21 cellular contexts compared by ENCODE assay signal in the genomic region with DNA sequence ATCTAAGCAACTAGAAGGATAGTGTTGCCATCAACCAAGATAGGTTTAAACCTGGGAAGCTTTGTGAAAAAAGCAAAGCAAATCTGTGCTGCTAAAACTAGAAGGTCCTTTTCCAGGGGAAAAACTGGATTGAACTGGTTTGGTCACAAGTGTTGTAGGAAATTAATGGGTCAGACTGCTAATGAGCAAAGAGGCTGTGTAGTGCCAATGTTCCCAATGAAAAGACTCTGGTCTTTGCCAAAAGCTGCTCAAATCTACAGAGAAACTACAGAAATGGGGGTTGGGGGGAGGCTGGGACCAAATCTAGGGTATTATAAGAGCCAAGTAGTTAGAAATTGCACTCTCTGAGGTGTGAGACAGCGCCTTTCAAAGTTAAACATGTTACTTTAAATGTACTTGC.
DNase-seq lines count a peak whose midpoint lies in the region; TF ChIP-seq lines count a peak whose summit lies in the region.
"Had no signal": no experiment of that assay in that cellular context is flagged by ENCODE, and none has a peak within 500 bp of the region (broad histone marks: within the 10 kb centered on the region; RNA-seq: fewer than 3 reads in every experiment).

No MANE protein-coding gene starts in this region.

- H3F3A ChIP-seq in neural progenitor cell (ENCODE audit: low read depth) = no peaks in the 10 kb centered on the region

- 91 to 95% methylated on average over 1 of the region's 1 CpG for WGBS in sigmoid colon, 2 donors

- H3K27ac Mint-ChIP-seq in brain (peak overlapping the region in 4 of 5 experiments; percentile 88 to 98 (median 92)), neural progenitor cell (no peak overlapping the region)
- no peak overlapping the region for H3K27ac Mint-ChIP-seq in activated CD4-positive, alpha-beta memory T cell treated with anti-CD3 and anti-CD28 coated beads for 36 hours
- H3K27ac Mint-ChIP-seq: activated naive CD4-positive, alpha-beta T cell treated with anti-CD3 and anti-CD28 coated beads, Interleukin-2, amount 50 U/mL, for 72 hours had no signal

- no peaks in the 10 kb centered on the region for H3K27me3 ChIP-seq in layer of hippocampus (ENCODE audit: control insufficient read depth, insufficient read depth, low read length)
- H3K27me3 ChIP-seq in sigmoid colon = no peaks in the 10 kb centered on the region
- no peaks in the 10 kb centered on the region for H3K27me3 ChIP-seq in neural progenitor cell
- H3K27me3 ChIP-seq: foreskin keratinocyte had no signal

- DNase-seq in C1 segment of cervical spinal cord (lab: John Stamatoyannopoulos, UW) (peak in 11 of 14 donors; percentile 25 to 90 (median 42)), sigmoid colon (no peak), KG1 (lab: John Stamatoyannopoulos, UW) (no peak), neural progenitor cell (ENCODE audit: low spot score) (no peak)
- no peak for DNase-seq in activated CD4-positive, alpha-beta memory T cell treated with anti-CD3 and anti-CD28 coated beads for 36 hours
- no peak for DNase-seq in activated CD8-positive, alpha-beta memory T cell treated with anti-CD3 and anti-CD28 coated beads for 24 hours
- DNase-seq: ACHN; activated CD4-positive, alpha-beta T cell treated with anti-CD3 and anti-CD28 coated beads, Interleukin-2, amount 50 U/mL, for 1 hour; CD4-positive, alpha-beta memory T cell; DMS79; foreskin keratinocyte; mammary epithelial cell; NCI-H1436 treated with DMSO at 0.1 percent for 48 hours; NCI-H526; PC-3; SK-N-SH; small intestine had no signal

- H3K4me2 ChIP-seq in neural progenitor cell = no peak overlapping the region
- H3K4me2 ChIP-seq: SK-N-SH had no signal

- H3K9me3 ChIP-seq in sigmoid colon (no peaks in the 10 kb centered on the region), neural progenitor cell (ENCODE audit: low read depth) (no peaks in the 10 kb centered on the region)
- H3K9me3 ChIP-seq: SK-N-SH had no signal

- H3K4me1 ChIP-seq in sigmoid colon (peaks cover 0 to 26% (median 22%) of the 10 kb centered on the region in 4 donors), neural progenitor cell (peaks cover 18% of the 10 kb centered on the region)
- H3K4me1 ChIP-seq: foreskin keratinocyte had no signal

- H3K9me3 Mint-ChIP-seq in brain = peaks cover 0 to 3% (median 0%) of the 10 kb centered on the region in 5 experiments
- H3K9me3 Mint-ChIP-seq in activated CD4-positive, alpha-beta memory T cell treated with anti-CD3 and anti-CD28 coated beads for 36 hours = no peaks in the 10 kb centered on the region
- no peaks in the 10 kb centered on the region for H3K9me3 Mint-ChIP-seq in neural progenitor cell
- H3K9me3 Mint-ChIP-seq: activated naive CD4-positive, alpha-beta T cell treated with anti-CD3 and anti-CD28 coated beads, Interleukin-2, amount 50 U/mL, for 72 hours; CD4-positive, alpha-beta memory T cell had no signal

- H3K79me2 ChIP-seq in neural progenitor cell (ENCODE audit: low read depth) = no peaks in the 10 kb centered on the region

- H3K36me3 Mint-ChIP-seq in brain = peaks cover 17% of the 10 kb centered on the region
- H3K36me3 Mint-ChIP-seq in activated CD4-positive, alpha-beta memory T cell treated with anti-CD3 and anti-CD28 coated beads for 36 hours = no peaks in the 10 kb centered on the region
- H3K36me3 Mint-ChIP-seq in neural progenitor cell = peaks cover 2% of the 10 kb centered on the region
- H3K36me3 Mint-ChIP-seq: activated naive CD4-positive, alpha-beta T cell treated with anti-CD3 and anti-CD28 coated beads, Interleukin-2, amount 50 U/mL, for 72 hours; CD4-positive, alpha-beta memory T cell had no signal

- POLR2A ChIA-PET in activated CD4-positive, alpha-beta memory T cell treated with anti-CD3 and anti-CD28 coated beads for 36 hours (lab: Charles Lee) = no interaction called here

- no peak overlapping the region for H2AFZ ChIP-seq in neural progenitor cell (replicated peaks)

- H3K4me3 ChIP-seq in sigmoid colon = no peak overlapping the region
- H3K4me3 ChIP-seq in neural progenitor cell = no peak overlapping the region

- no peak for TF ChIP-seq EP300 in sigmoid colon (IDR thresholded peaks at IDR 0.05)

- no peaks in the 10 kb centered on the region for H3K27me3 Mint-ChIP-seq in brain
- no peaks in the 10 kb centered on the region for H3K27me3 Mint-ChIP-seq in activated CD4-positive, alpha-beta memory T cell treated with anti-CD3 and anti-CD28 coated beads for 36 hours
- H3K27me3 Mint-ChIP-seq in neural progenitor cell (ENCODE audit: insufficient read depth, low read depth) = no peaks in the 10 kb centered on the region
- H3K27me3 Mint-ChIP-seq: CD4-positive, alpha-beta memory T cell had no signal

- H3K4me1 Mint-ChIP-seq in brain (peaks cover 42% of the 10 kb centered on the region), neural progenitor cell (peaks cover 20% of the 10 kb centered on the region)
- no peaks in the 10 kb centered on the region for H3K4me1 Mint-ChIP-seq in activated CD4-positive, alpha-beta memory T cell treated with anti-CD3 and anti-CD28 coated beads for 36 hours (ENCODE audit: low read depth)
- H3K4me1 Mint-ChIP-seq: CD4-positive, alpha-beta memory T cell had no signal

- no peak for TF ChIP-seq CTCF in brain (conservative IDR thresholded peaks at IDR 0.05)
- no peak for TF ChIP-seq CTCF in sigmoid colon (IDR thresholded peaks at IDR 0.05)
- no peak for TF ChIP-seq CTCF in neural progenitor cell (IDR thresholded peaks at IDR 0.05)

- H3K4me3 Mint-ChIP-seq in brain = peak overlapping the region in 3 of 5 experiments; percentile 18 to 43 (median 26)
- H3K4me3 Mint-ChIP-seq in activated CD4-positive, alpha-beta memory T cell treated with anti-CD3 and anti-CD28 coated beads for 36 hours = no peak overlapping the region
- H3K4me3 Mint-ChIP-seq in neural progenitor cell = no peak overlapping the region
- H3K4me3 Mint-ChIP-seq: CD4-positive, alpha-beta memory T cell; neural crest cell had no signal

- H3K27ac ChIP-seq in layer of hippocampus (ENCODE audit: low read depth, low read length) (peak overlapping the region; percentile 95), sigmoid colon (peak overlapping the region; percentile 49 to 75 (median 63)), neural progenitor cell (no peak overlapping the region)
- H3K27ac ChIP-seq: foreskin keratinocyte had no signal

- H3K36me3 ChIP-seq in sigmoid colon (no peaks in the 10 kb centered on the region), neural progenitor cell (no peaks in the 10 kb centered on the region)

- H3K9ac ChIP-seq in neural progenitor cell = no peak overlapping the region
- H3K9ac ChIP-seq: SK-N-SH had no signal

- H4K20me1 ChIP-seq in neural progenitor cell (ENCODE audit: low read depth) = no peaks in the 10 kb centered on the region

- TF ChIP-seq POLR2A in sigmoid colon (IDR thresholded peaks at IDR 0.05) = no peak

- intact Hi-C loops in sigmoid colon (cut with DNase I) = no loop called here
- intact Hi-C loops in activated CD4-positive, alpha-beta memory T cell treated with anti-CD3 and anti-CD28 coated beads for 36 hours (cut with micrococcal nuclease) = no loop called here

- CTCF ChIA-PET in activated CD4-positive, alpha-beta memory T cell treated with anti-CD3 and anti-CD28 coated beads for 36 hours (lab: Charles Lee) = interaction anchor here (0.6 to 3.9 kb wide), 3 partner anchors 9 to 50 kb away, joined by 3 to 20 read pairs (median 5); no protein-coding TSS in a partner anchor

Comparison
In these comparisons a context has a peak if more than half of its experiments do, and no peak if none do; other contexts are left out.
1. DNase-seq: peak in C1 segment of cervical spinal cord (11 of 14); none in sigmoid colon (single experiment), KG1 (single experiment), activated CD4-positive, alpha-beta memory T cell treated with anti-CD3 and anti-CD28 coated beads for 36 hours (single experiment), activated CD8-positive, alpha-beta memory T cell treated with anti-CD3 and anti-CD28 coated beads for 24 hours (single experiment) and neural progenitor cell (single experiment).
2. H3K27ac Mint-ChIP-seq: peak in brain (4 of 5); none in activated CD4-positive, alpha-beta memory T cell treated with anti-CD3 and anti-CD28 coated beads for 36 hours (single experiment) and neural progenitor cell (single experiment).
3. H3K4me3 Mint-ChIP-seq: peak in brain (3 of 5); none in activated CD4-positive, alpha-beta memory T cell treated with anti-CD3 and anti-CD28 coated beads for 36 hours (single experiment) and neural progenitor cell (single experiment).